1 cellular context compared by ENCODE assay signal in genomic region chr17:51257150-51258081, GRCh38.
A peak's percentile ranks its signal among the peaks of the same experiment; 100 is the strongest.
TF ChIP-seq lines count a peak whose summit lies in the region.

No MANE protein-coding gene starts in this region.

TF ChIP-seq in IMR-90, 13 proteins besides CTCF, POLR2A, EP300 and RAD21:
- TF ChIP-seq CEBPB (IDR thresholded peaks at IDR 0.05; ENCODE audit: low read depth, low read length) (peak; percentile 74; the same call in 1 of the 2 replicates), FOS (IDR thresholded peaks at IDR 0.05; ENCODE audit: low read depth, low read length) (no peak)
